ENCODE assay signal across 8 cellular contexts in genomic region chr1:150974580-150975478, GRCh38. TPM values are rescaled to one million over a fixed set of nuclear protein-coding genes. Genes with fewer than 3 reads are reported as not detected.
DNase-seq lines count a peak whose midpoint lies in the region; ATAC-seq and TF ChIP-seq lines count a peak whose summit lies in the region.

Gene CERS2, minus strand, starts transcription at chr1:150974835. Its CDS starts 5,745 bp downstream, at chr1:150969090.

- POLR2A ChIA-PET in activated B cell treated with CpG ODN at 0.5 μM for 24 hours (lab: Charles Lee): interaction anchor here (0.6 to 2.1 kb wide), 10 partner anchors 12 to 411 kb away, joined by 3 to 9 read pairs (median 5); partner anchors contain the start of genes CTSS, GABPB2, MCL1 and MINDY1

- H3K27ac ChIP-seq in caudate nucleus (ENCODE audit: low read depth, low read length): peak within 1 kb of the TSS; percentile 79

- no peaks in the 10 kb centered on the region for H3K36me3 Mint-ChIP-seq in activated B cell treated with CpG ODN at 0.5 μM for 24 hours (ENCODE audit: low read depth)

- TF ChIP-seq CTCF in GM12865 (IDR thresholded peaks at IDR 0.05; ENCODE audit: insufficient read depth, low read depth, low read length, missing control alignments): no peak
- no peak for TF ChIP-seq CTCF in activated B cell treated with CpG ODN at 0.5 μM for 24 hours (IDR thresholded peaks at IDR 0.05)

- DNase-seq in GM12865 (ENCODE audit: low read depth): peak; percentile 81
- peak; percentile 15 for DNase-seq in NCI-H2107 treated with DMSO at 0.1 percent for 48 hours (lab: John Stamatoyannopoulos, UW; ENCODE audit: unreplicated experiment)
- DNase-seq in activated B cell treated with CpG ODN at 0.5 μM for 24 hours: peak; percentile 68
- DNase-seq in caudate nucleus (lab: John Stamatoyannopoulos, UW): peak in 54 of 61 donors; percentile 21 to 81 (median 56)
- peak; percentile 91 for DNase-seq in islet precursor cell
- DNase-seq in stimulated activated CD4-positive, alpha-beta T cell treated with anti-CD3 and anti-CD28 coated beads, Interleukin-12 subunit alpha, Interleukin-12 subunit beta, amount 100 ng/mL, for 48 hours (ENCODE audit: low read depth in 2 of 3, low spot score in 1 of 3): peak in 2 of 3 donors; percentile 53 to 60
- no peak for DNase-seq in DMS114 treated with DMSO at 0.1 percent for 48 hours (lab: John Stamatoyannopoulos, UW; ENCODE audit: unreplicated experiment)

- H3K4me1 Mint-ChIP-seq in activated B cell treated with CpG ODN at 0.5 μM for 24 hours: peaks cover 69% of the 10 kb centered on the region

- no peaks in the 10 kb centered on the region for H3K9me3 Mint-ChIP-seq in activated B cell treated with CpG ODN at 0.5 μM for 24 hours

- H3K27me3 Mint-ChIP-seq in activated B cell treated with CpG ODN at 0.5 μM for 24 hours: no peaks in the 10 kb centered on the region

- H3K4me3 ChIP-seq in GM12865 (ENCODE audit: low read depth, low read length): peak within 1 kb of the TSS; percentile 78

- CTCF ChIA-PET in activated B cell treated with CpG ODN at 0.5 μM for 24 hours (lab: Charles Lee): interaction anchor here (1.1 to 1.8 kb wide), 2 partner anchors 21 to 44 kb away, joined by 3 to 7 read pairs; no protein-coding TSS in a partner anchor

- peak within 1 kb of the TSS; percentile 83 for H3K4me3 Mint-ChIP-seq in activated B cell treated with CpG ODN at 0.5 μM for 24 hours

- intact Hi-C loops in activated B cell treated with CpG ODN at 0.5 μM for 24 hours (cut with micrococcal nuclease): loop anchor here (1.0 to 10.0 kb wide), 4 partner anchors 48 to 740 kb away; partner anchors contain the start of genes ANP32E, ARNT, SETDB1 and TARS2

- H3K27ac Mint-ChIP-seq in activated B cell treated with CpG ODN at 0.5 μM for 24 hours: peak within 1 kb of the TSS; percentile 85

- ATAC-seq in HG02678 (IDR thresholded peaks at IDR 0.05; ENCODE audit: unreplicated experiment): peak; percentile 60
- ATAC-seq in activated B cell treated with CpG ODN at 0.5 μM for 24 hours (ENCODE audit: low read depth): peak; percentile 53

RNA-seq across cellular contexts. Expression of gene CERS2, which starts in this region (rescaled TPM):
- 95.5 and 106 TPM in 2 replicates for total RNA-seq in activated B cell treated with CpG ODN at 0.5 μM for 24 hours
